15 cellular contexts compared by ENCODE assay signal in the genomic region with DNA sequence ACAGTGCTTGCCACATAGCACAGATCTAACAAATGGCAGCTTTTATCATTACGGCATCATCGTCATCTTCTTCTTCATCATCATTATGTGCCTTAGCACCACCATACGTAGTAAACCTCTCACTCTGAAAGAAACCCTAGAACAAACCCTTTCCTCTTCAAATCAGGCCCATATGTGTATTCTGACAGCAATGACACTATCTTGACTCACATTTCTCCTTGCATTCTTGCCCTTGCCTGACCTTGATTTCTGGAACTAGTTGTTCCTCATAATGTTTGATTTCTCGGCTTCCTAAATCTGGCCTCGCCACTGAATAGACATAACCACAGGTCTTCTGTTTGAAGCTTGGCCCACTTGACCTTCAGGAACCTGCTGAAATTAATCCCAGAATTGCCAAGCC.
DNase-seq lines count a peak whose midpoint lies in the region; ATAC-seq and TF ChIP-seq lines count a peak whose summit lies in the region.
"Had no signal": no experiment of that assay in that cellular context is flagged by ENCODE, and none has a peak within 500 bp of the region (broad histone marks: within the 10 kb centered on the region; RNA-seq: fewer than 3 reads in every experiment).

No MANE protein-coding gene starts in this region.

- no peak for TF ChIP-seq CTCF in brain microvascular endothelial cell (IDR thresholded peaks at IDR 0.05; ENCODE audit: low read depth, low read length, missing control alignments)
- no peak for TF ChIP-seq CTCF in foreskin keratinocyte (conservative IDR thresholded peaks at IDR 0.05)
- no peak for TF ChIP-seq CTCF in transverse colon (IDR thresholded peaks at IDR 0.05)

- peak; percentile 22 for DNase-seq in AG20443 (ENCODE audit: low spot score)
- DNase-seq in HT1080 (ENCODE audit: low read depth): peak; percentile 47
- DNase-seq in brain microvascular endothelial cell: peak; percentile 22
- peak; percentile 40 for DNase-seq in iris pigment epithelial cell (ENCODE audit: low read depth)
- DNase-seq in foreskin keratinocyte: no peak
- no peak for DNase-seq in transverse colon
- DNase-seq in activated naive CD4-positive, alpha-beta T cell (lab: John Stamatoyannopoulos, UW): no peak
- DNase-seq: DMS 273 treated with DMSO at 0.1 percent for 48 hours, NCI-H187 treated with DMSO at 0.1 percent for 48 hours, NCI-H446 treated with DMSO at 0.1 percent for 48 hours, NCI-H774, Right ventricle myocardium superior had no signal

- no peak overlapping the region for H3K27ac ChIP-seq in brain microvascular endothelial cell
- no peak overlapping the region for H3K27ac ChIP-seq in foreskin keratinocyte
- H3K27ac ChIP-seq in transverse colon: no peak overlapping the region
- H3K27ac ChIP-seq: BLaER1 treated with 17β-estradiol and CSF1 and Interleukin-3, amounts not matched to agents 10 nM and 100 nM; KMS-11 had no signal

- H3K36me3 ChIP-seq in brain microvascular endothelial cell (replicated peaks): no peaks in the 10 kb centered on the region
- no peaks in the 10 kb centered on the region for H3K36me3 ChIP-seq in transverse colon
- H3K36me3 ChIP-seq: BLaER1 treated with 17β-estradiol and CSF1 and Interleukin-3, amounts not matched to agents 10 nM and 100 nM had no signal

- TF ChIP-seq POLR2A in transverse colon (IDR thresholded peaks at IDR 0.05): no peak

- no peak overlapping the region for H3K4me3 ChIP-seq in brain microvascular endothelial cell (ENCODE audit: low read depth, low read length)
- no peak overlapping the region for H3K4me3 ChIP-seq in transverse colon
- H3K4me3 ChIP-seq: BLaER1 treated with 17β-estradiol and CSF1 and Interleukin-3, amounts not matched to agents 10 nM and 100 nM had no signal

- TF ChIP-seq EP300 in transverse colon (IDR thresholded peaks at IDR 0.05; ENCODE audit: low read depth): no peak

- in situ Hi-C loops in brain microvascular endothelial cell (cut with HindIII; ENCODE audit: low pct_ligation_motif_present, low sequenced_read_pairs) (no loop called here), transverse colon (cut with MboI; ENCODE audit: low pct_ligation_motif_present in 1 of 4, low pct_unique_long_range_greater_than_20kb in 1 of 4, low sequenced_read_pairs in 3 of 4) (loop anchor here in 1 of 4 donors (25.0 kb wide), 1 partner anchor 106 kb away; a partner anchor contains a TSS)

- ATAC-seq in foreskin keratinocyte (no peak), HG02642 (IDR thresholded peaks at IDR 0.05; ENCODE audit: poor library complexity, unreplicated experiment) (no peak)

- H3K9me3 ChIP-seq in transverse colon: no peaks in the 10 kb centered on the region
- H3K9me3 ChIP-seq: BLaER1 treated with 17β-estradiol and CSF1 and Interleukin-3, amounts not matched to agents 10 nM and 100 nM had no signal

- no peaks in the 10 kb centered on the region for H3K4me1 ChIP-seq in foreskin keratinocyte
- no peaks in the 10 kb centered on the region for H3K4me1 ChIP-seq in transverse colon
- H3K4me1 ChIP-seq: BLaER1 treated with 17β-estradiol and CSF1 and Interleukin-3, amounts not matched to agents 10 nM and 100 nM had no signal

- intact Hi-C loops in transverse colon (cut with DNase I; ENCODE audit: low total_unique reads): no loop called here

- H3K27me3 ChIP-seq in brain microvascular endothelial cell (replicated peaks) (no peaks in the 10 kb centered on the region), foreskin keratinocyte (no peaks in the 10 kb centered on the region), transverse colon (peaks cover 8% of the 10 kb centered on the region)
- H3K27me3 ChIP-seq: BLaER1 treated with 17β-estradiol and CSF1 and Interleukin-3, amounts not matched to agents 10 nM and 100 nM had no signal

- WGBS in transverse colon (ENCODE audit: low coverage in 1 of 2), 2 donors: 74 to 96% methylated on average over 4 to 5 of the region's 5 CpGs

Comparison
In these comparisons a context has a peak if more than half of its experiments do, and no peak if none do; other contexts are left out.
1. DNase-seq: peak in AG20443 (single experiment), HT1080 (single experiment), brain microvascular endothelial cell (single experiment) and iris pigment epithelial cell (single experiment); none in foreskin keratinocyte (0 of 2), transverse colon (single experiment) and activated naive CD4-positive, alpha-beta T cell (0 of 4).